23 cellular contexts compared by ENCODE assay signal in genomic region chr9:115114541-115114940, GRCh38. TPM values are rescaled to one million over a fixed set of nuclear protein-coding genes. Genes with fewer than 3 reads are reported as not detected.
DNase-seq lines count a peak whose midpoint lies in the region; TF ChIP-seq lines count a peak whose summit lies in the region.
"Had no signal": no experiment of that assay in that cellular context is flagged by ENCODE, and none has a peak within 500 bp of the region (broad histone marks: within the 10 kb centered on the region; RNA-seq: fewer than 3 reads in every experiment).

No MANE protein-coding gene starts in this region.

- peaks cover 46% of the 10 kb centered on the region for H3K4me1 Mint-ChIP-seq in mesothelial cell of epicardium
- H3K4me1 Mint-ChIP-seq: activated naive CD8-positive, alpha-beta T cell treated with anti-CD3 and anti-CD28 coated beads, Interleukin-2, amount 10 ng/mL, durations not matched to agents 7 days and 5 days; activated T-helper 17 cell treated with anti-CD3 and anti-CD28 coated beads, Interleukin-2, amount 50 U/mL, for 72 hours; naive thymus-derived CD4-positive, alpha-beta T cell had no signal

- H3K4me3 ChIP-seq in GM23248: peak overlapping the region; percentile 91; the same call in 1 of the 2 replicates
- no peak overlapping the region for H3K4me3 ChIP-seq in SJSA1
- peak overlapping the region; percentile 53 to 57 for H3K4me3 ChIP-seq in tibial artery
- H3K4me3 ChIP-seq in MM.1S (ENCODE audit: low read length): no peak overlapping the region

- intact Hi-C loops in tibial artery (cut with DNase I; ENCODE audit: low total_unique reads): loop anchor here (5.0 kb wide), 1 partner anchor 333 kb away; no protein-coding TSS in a partner anchor

- no peak overlapping the region for H2AFZ ChIP-seq in GM23248
- H2AFZ ChIP-seq in MM.1S (ENCODE audit: low read length): no peak overlapping the region
- H2AFZ ChIP-seq: parathyroid adenoma had no signal

- no peak for DNase-seq in GM23248
- no peak for DNase-seq in SJSA1 (ENCODE audit: low read depth in 1 of 2, low spot score in 2 of 2)
- peak; percentile 3 for DNase-seq in kidney tubule cell (ENCODE audit: low spot score)
- DNase-seq in tibial artery: no peak
- DNase-seq in MM.1S: no peak
- no peak for DNase-seq in HuH-7 (ENCODE audit: low spot score)
- no peak for DNase-seq in mesothelial cell of epicardium (ENCODE audit: low spot score in 2 of 2, unreplicated experiment in 2 of 2)
- DNase-seq: activated CD8-positive, alpha-beta memory T cell treated with anti-CD3 and anti-CD28 coated beads, Interleukin-2, amount 50 U/mL, for 4 hours; activated naive CD8-positive, alpha-beta T cell treated with anti-CD3 and anti-CD28 coated beads, Interleukin-2, amount 10 ng/mL, durations not matched to agents 7 days and 5 days; CD8-positive, alpha-beta memory T cell; DMS53; glutamatergic neuron; naive thymus-derived CD4-positive, alpha-beta T cell; NCI-H1436; NCI-H2107; NCI-H510A; Peyer's patch; uterus had no signal

- no peaks in the 10 kb centered on the region for H3K9me3 ChIP-seq in GM23248 (ENCODE audit: low read depth)
- H3K9me3 ChIP-seq in SJSA1 (replicated peaks): no peaks in the 10 kb centered on the region
- no peaks in the 10 kb centered on the region for H3K9me3 ChIP-seq in tibial artery
- H3K9me3 ChIP-seq in MM.1S (replicated peaks; ENCODE audit: insufficient read depth, low read length): no peaks in the 10 kb centered on the region
- H3K9me3 ChIP-seq: Peyer's patch, uterus had no signal

- H4K20me1 ChIP-seq in GM23248 (ENCODE audit: insufficient read depth) (no peaks in the 10 kb centered on the region), MM.1S (ENCODE audit: insufficient read depth, low read length) (no peaks in the 10 kb centered on the region)

- H3K9me3 Mint-ChIP-seq in mesothelial cell of epicardium: no peaks in the 10 kb centered on the region
- H3K9me3 Mint-ChIP-seq: activated naive CD8-positive, alpha-beta T cell treated with anti-CD3 and anti-CD28 coated beads, Interleukin-2, amount 10 ng/mL, durations not matched to agents 7 days and 5 days; activated T-helper 17 cell treated with anti-CD3 and anti-CD28 coated beads, Interleukin-2, amount 50 U/mL, for 72 hours; CD8-positive, alpha-beta memory T cell; naive thymus-derived CD4-positive, alpha-beta T cell had no signal

- no peak overlapping the region for H3K4me3 Mint-ChIP-seq in mesothelial cell of epicardium
- H3K4me3 Mint-ChIP-seq: activated naive CD8-positive, alpha-beta T cell treated with anti-CD3 and anti-CD28 coated beads, Interleukin-2, amount 10 ng/mL, durations not matched to agents 7 days and 5 days; activated T-helper 17 cell treated with anti-CD3 and anti-CD28 coated beads, Interleukin-2, amount 50 U/mL, for 72 hours; CD8-positive, alpha-beta memory T cell; naive thymus-derived CD4-positive, alpha-beta T cell had no signal

- H3K27ac ChIP-seq in GM23248: no peak overlapping the region; the same call in 1 of the 2 replicates
- H3K27ac ChIP-seq in SJSA1: peak overlapping the region; percentile 83
- peak overlapping the region; percentile 76 to 85 for H3K27ac ChIP-seq in tibial artery
- no peak overlapping the region for H3K27ac ChIP-seq in MM.1S (ENCODE audit: low read length)
- H3K27ac ChIP-seq: coronary artery, parathyroid adenoma, SK-N-MC had no signal

- peaks cover 46% of the 10 kb centered on the region for H3K4me1 ChIP-seq in GM23248 (ENCODE audit: insufficient read depth)
- H3K4me1 ChIP-seq in SJSA1 (replicated peaks): peaks cover 48% of the 10 kb centered on the region
- peaks cover 0 to 67% (median 22%) of the 10 kb centered on the region in 4 donors for H3K4me1 ChIP-seq in tibial artery
- no peaks in the 10 kb centered on the region for H3K4me1 ChIP-seq in MM.1S (ENCODE audit: low read length)
- H3K4me1 ChIP-seq: parathyroid adenoma, Peyer's patch had no signal

- H3F3A ChIP-seq in GM23248 (ENCODE audit: insufficient read depth) (peaks cover 84% of the 10 kb centered on the region), MM.1S (ENCODE audit: insufficient read depth, low read length) (no peaks in the 10 kb centered on the region)

- H3K79me2 ChIP-seq in GM23248 (ENCODE audit: insufficient read depth): peaks cover 46% of the 10 kb centered on the region
- no peaks in the 10 kb centered on the region for H3K79me2 ChIP-seq in MM.1S (ENCODE audit: low read length)
- H3K79me2 ChIP-seq: parathyroid adenoma had no signal

- H3K36me3 ChIP-seq in GM23248 (ENCODE audit: low read depth) (no peaks in the 10 kb centered on the region; the same call in 1 of the 2 replicates), SJSA1 (no peaks in the 10 kb centered on the region), tibial artery (peaks cover 0 to 6% (median 0%) of the 10 kb centered on the region in 3 donors), MM.1S (replicated peaks; ENCODE audit: insufficient read depth, low read length) (no peaks in the 10 kb centered on the region)
- H3K36me3 ChIP-seq: Peyer's patch, uterus had no signal

- H3K27me3 ChIP-seq in GM23248 (replicated peaks; ENCODE audit: insufficient read depth) (no peaks in the 10 kb centered on the region), SJSA1 (replicated peaks) (no peaks in the 10 kb centered on the region), tibial artery (no peaks in the 10 kb centered on the region), MM.1S (replicated peaks; ENCODE audit: insufficient read depth, low read length) (no peaks in the 10 kb centered on the region)
- H3K27me3 ChIP-seq: Peyer's patch, uterus had no signal

- 9 to 11% methylated on average over 2 of the region's 2 CpGs for WGBS in GM23248 (ENCODE audit: low coverage in 1 of 2, low lambda C conversion rate in 2 of 2, missing lambda C conversion rate in 2 of 2), 2 experiments

- in situ Hi-C loops in GM23248 (cut with MboI): no loop called here

- no peak overlapping the region for H3K9ac ChIP-seq in GM23248
- no peak overlapping the region for H3K9ac ChIP-seq in MM.1S (ENCODE audit: low read length)
- H3K9ac ChIP-seq: parathyroid adenoma had no signal

- H3K9me2 ChIP-seq in GM23248 (ENCODE audit: insufficient read depth): no peaks in the 10 kb centered on the region
- no peaks in the 10 kb centered on the region for H3K9me2 ChIP-seq in MM.1S (replicated peaks; ENCODE audit: insufficient read depth, low read length)

- no peak overlapping the region for H3K27ac Mint-ChIP-seq in mesothelial cell of epicardium
- H3K27ac Mint-ChIP-seq: activated naive CD8-positive, alpha-beta T cell treated with anti-CD3 and anti-CD28 coated beads, Interleukin-2, amount 10 ng/mL, durations not matched to agents 7 days and 5 days; activated T-helper 17 cell treated with anti-CD3 and anti-CD28 coated beads, Interleukin-2, amount 50 U/mL, for 72 hours; CD8-positive, alpha-beta memory T cell; naive thymus-derived CD4-positive, alpha-beta T cell had no signal

- no peak for TF ChIP-seq CTCF in tibial artery (IDR thresholded peaks at IDR 0.05)
- TF ChIP-seq CTCF in MM.1S (IDR thresholded peaks at IDR 0.05; ENCODE audit: low read length): no peak
- TF ChIP-seq CTCF in mesothelial cell of epicardium (IDR thresholded peaks at IDR 0.05; ENCODE audit: unreplicated experiment): no peak

- peaks cover 7% of the 10 kb centered on the region for H3K27me3 Mint-ChIP-seq in mesothelial cell of epicardium (ENCODE audit: low read depth)

- H3K4me2 ChIP-seq in GM23248 (ENCODE audit: unreplicated experiment) (peak overlapping the region; percentile 85), MM.1S (ENCODE audit: low read depth, low read length) (no peak overlapping the region)

- H3K36me3 Mint-ChIP-seq in mesothelial cell of epicardium: no peaks in the 10 kb centered on the region
- H3K36me3 Mint-ChIP-seq: activated naive CD8-positive, alpha-beta T cell treated with anti-CD3 and anti-CD28 coated beads, Interleukin-2, amount 10 ng/mL, durations not matched to agents 7 days and 5 days; naive thymus-derived CD4-positive, alpha-beta T cell had no signal

RNA-seq across cellular contexts. Expression of gene TNC, which starts 3.4 kb away (rescaled TPM):
- 319 and 372 TPM in 2 replicates for total RNA-seq in GM23248 (2014; rRNA removed; shearing (Covaris generic))
- 165 and 168 TPM in 2 replicates for polyA plus RNA-seq in GM23248 (2016; fragmentation: Nextera tagmentation; extraction: Ambion mirVana)
- total RNA-seq in SJSA1 (2014; rRNA removed; shearing (Covaris generic)): 35.7 and 37.6 TPM in 2 replicates
- total RNA-seq in mesothelial cell of epicardium: 20.1 to 22.8 TPM (median 21.5 TPM) in 3 replicates
- total RNA-seq: activated T-helper 17 cell treated with anti-CD3 and anti-CD28 coated beads, Interleukin-2, amount 50 U/mL, for 72 hours; T-helper 2 cell treated with Interferon-gamma antibody and Interleukin-4, amounts not matched to agents 100 ng/mL and 5 ng/mL, for 36 hours had no signal
- polyA plus RNA-seq: CD8-positive, alpha-beta memory T cell; naive thymus-derived CD4-positive, alpha-beta T cell had no signal

Comparison
In these comparisons a context has a peak if more than half of its experiments do, and no peak if none do; other contexts are left out.
1. H3K27ac ChIP-seq: peak in SJSA1 (single experiment) and tibial artery (2 of 2); none in GM23248 (single experiment) and MM.1S (single experiment).
2. H3K4me3 ChIP-seq: peak in GM23248 (single experiment) and tibial artery (2 of 2); none in SJSA1 (single experiment) and MM.1S (single experiment).